In the genomic region with DNA sequence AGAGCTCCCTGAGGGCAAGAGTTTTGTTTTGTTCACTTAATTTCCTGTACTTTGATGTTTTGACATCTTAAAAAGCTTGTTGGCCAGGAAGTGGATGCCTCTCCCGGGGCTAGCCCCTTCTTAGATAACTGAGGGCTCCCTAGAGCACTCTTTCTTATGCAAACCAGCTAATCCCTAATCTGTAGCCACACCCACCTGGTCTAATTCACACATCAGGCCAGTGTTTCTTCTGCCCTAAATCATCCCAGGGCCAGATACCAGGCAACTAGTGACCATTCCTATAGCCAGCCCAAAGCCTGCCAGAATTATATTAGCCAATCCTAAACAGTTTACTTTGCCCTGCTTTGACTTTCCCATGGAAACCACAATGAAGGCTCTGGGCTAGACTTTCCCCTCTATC, we compare ENCODE assay signal across 1 cellular context.
TF ChIP-seq lines count a peak whose summit lies in the region.

No MANE protein-coding gene starts in this region.

TF ChIP-seq in H1, 55 proteins besides CTCF, POLR2A, EP300 and RAD21:
- TF ChIP-seq TAF7 (optimal IDR thresholded peaks at IDR 0.05; ENCODE audit: borderline replicate concordance, low read depth, low read length) (no peak), PHF8 (conservative IDR thresholded peaks at IDR 0.05; ENCODE audit: low read depth, low read length) (no peak), SP1 (IDR thresholded peaks at IDR 0.05; ENCODE audit: low read depth, low read length) (0 out of 2 replicates have a peak, but pooled peaks have one; percentile 49), YY1 (IDR thresholded peaks at IDR 0.05; ENCODE audit: low read depth, low read length) (no peak), SUZ12 (IDR thresholded peaks at IDR 0.05; ENCODE audit: low read length) (no peak), RFX5 (IDR thresholded peaks at IDR 0.05; ENCODE audit: borderline replicate concordance, low read depth, low read length) (peak; percentile 71), POU5F1 (IDR thresholded peaks at IDR 0.05; ENCODE audit: low read depth, low read length) (peak; percentile 85; the same call in 1 of the 2 replicates), NANOG (IDR thresholded peaks at IDR 0.05; ENCODE audit: insufficient read depth, low read depth, low read length, poor library complexity, severe bottlenecking) (no peak)
- TF ChIP-seq, protein P1, sequence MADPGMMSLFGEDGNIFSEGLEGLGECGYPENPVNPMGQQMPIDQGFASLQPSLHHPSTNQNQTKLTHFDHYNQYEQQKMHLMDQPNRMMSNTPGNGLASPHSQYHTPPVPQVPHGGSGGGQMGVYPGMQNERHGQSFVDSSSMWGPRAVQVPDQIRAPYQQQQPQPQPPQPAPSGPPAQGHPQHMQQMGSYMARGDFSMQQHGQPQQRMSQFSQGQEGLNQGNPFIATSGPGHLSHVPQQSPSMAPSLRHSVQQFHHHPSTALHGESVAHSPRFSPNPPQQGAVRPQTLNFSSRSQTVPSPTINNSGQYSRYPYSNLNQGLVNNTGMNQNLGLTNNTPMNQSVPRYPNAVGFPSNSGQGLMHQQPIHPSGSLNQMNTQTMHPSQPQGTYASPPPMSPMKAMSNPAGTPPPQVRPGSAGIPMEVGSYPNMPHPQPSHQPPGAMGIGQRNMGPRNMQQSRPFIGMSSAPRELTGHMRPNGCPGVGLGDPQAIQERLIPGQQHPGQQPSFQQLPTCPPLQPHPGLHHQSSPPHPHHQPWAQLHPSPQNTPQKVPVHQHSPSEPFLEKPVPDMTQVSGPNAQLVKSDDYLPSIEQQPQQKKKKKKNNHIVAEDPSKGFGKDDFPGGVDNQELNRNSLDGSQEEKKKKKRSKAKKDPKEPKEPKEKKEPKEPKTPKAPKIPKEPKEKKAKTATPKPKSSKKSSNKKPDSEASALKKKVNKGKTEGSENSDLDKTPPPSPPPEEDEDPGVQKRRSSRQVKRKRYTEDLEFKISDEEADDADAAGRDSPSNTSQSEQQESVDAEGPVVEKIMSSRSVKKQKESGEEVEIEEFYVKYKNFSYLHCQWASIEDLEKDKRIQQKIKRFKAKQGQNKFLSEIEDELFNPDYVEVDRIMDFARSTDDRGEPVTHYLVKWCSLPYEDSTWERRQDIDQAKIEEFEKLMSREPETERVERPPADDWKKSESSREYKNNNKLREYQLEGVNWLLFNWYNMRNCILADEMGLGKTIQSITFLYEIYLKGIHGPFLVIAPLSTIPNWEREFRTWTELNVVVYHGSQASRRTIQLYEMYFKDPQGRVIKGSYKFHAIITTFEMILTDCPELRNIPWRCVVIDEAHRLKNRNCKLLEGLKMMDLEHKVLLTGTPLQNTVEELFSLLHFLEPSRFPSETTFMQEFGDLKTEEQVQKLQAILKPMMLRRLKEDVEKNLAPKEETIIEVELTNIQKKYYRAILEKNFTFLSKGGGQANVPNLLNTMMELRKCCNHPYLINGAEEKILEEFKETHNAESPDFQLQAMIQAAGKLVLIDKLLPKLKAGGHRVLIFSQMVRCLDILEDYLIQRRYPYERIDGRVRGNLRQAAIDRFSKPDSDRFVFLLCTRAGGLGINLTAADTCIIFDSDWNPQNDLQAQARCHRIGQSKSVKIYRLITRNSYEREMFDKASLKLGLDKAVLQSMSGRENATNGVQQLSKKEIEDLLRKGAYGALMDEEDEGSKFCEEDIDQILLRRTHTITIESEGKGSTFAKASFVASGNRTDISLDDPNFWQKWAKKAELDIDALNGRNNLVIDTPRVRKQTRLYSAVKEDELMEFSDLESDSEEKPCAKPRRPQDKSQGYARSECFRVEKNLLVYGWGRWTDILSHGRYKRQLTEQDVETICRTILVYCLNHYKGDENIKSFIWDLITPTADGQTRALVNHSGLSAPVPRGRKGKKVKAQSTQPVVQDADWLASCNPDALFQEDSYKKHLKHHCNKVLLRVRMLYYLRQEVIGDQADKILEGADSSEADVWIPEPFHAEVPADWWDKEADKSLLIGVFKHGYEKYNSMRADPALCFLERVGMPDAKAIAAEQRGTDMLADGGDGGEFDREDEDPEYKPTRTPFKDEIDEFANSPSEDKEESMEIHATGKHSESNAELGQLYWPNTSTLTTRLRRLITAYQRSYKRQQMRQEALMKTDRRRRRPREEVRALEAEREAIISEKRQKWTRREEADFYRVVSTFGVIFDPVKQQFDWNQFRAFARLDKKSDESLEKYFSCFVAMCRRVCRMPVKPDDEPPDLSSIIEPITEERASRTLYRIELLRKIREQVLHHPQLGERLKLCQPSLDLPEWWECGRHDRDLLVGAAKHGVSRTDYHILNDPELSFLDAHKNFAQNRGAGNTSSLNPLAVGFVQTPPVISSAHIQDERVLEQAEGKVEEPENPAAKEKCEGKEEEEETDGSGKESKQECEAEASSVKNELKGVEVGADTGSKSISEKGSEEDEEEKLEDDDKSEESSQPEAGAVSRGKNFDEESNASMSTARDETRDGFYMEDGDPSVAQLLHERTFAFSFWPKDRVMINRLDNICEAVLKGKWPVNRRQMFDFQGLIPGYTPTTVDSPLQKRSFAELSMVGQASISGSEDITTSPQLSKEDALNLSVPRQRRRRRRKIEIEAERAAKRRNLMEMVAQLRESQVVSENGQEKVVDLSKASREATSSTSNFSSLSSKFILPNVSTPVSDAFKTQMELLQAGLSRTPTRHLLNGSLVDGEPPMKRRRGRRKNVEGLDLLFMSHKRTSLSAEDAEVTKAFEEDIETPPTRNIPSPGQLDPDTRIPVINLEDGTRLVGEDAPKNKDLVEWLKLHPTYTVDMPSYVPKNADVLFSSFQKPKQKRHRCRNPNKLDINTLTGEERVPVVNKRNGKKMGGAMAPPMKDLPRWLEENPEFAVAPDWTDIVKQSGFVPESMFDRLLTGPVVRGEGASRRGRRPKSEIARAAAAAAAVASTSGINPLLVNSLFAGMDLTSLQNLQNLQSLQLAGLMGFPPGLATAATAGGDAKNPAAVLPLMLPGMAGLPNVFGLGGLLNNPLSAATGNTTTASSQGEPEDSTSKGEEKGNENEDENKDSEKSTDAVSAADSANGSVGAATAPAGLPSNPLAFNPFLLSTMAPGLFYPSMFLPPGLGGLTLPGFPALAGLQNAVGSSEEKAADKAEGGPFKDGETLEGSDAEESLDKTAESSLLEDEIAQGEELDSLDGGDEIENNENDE (IDR thresholded peaks at IDR 0.05; ENCODE audit: insufficient replicate concordance, low read length) = no peak
